ENCODE assay signal across 20 cellular contexts in the genomic region with DNA sequence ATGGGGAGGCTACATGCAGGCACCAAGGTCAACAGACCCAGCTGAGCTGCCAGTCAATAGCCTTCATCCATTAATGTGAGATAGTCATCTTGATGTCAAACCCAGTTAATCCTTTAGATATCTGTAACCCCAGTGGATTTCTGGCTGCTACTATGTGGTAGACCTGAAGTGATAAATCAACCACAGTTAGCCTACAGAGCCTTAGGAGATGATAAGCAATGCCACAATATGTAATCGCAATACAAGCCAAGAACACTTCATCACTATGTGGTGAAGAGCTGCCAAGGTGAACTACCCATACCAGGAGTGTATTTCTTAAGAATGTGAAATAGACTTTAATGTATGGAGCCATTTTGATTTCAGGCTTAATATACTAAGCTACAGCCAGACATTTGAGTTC.
"Had no signal": no experiment of that assay in that cellular context is flagged by ENCODE, and none has a peak within 500 bp of the region (broad histone marks: within the 10 kb centered on the region; RNA-seq: fewer than 3 reads in every experiment).

No MANE protein-coding gene starts in this region.

- H3K4me1 ChIP-seq: left ventricle myocardium inferior, spleen, suprapubic skin, tibial artery, upper lobe of right lung had no signal

- H3K27ac ChIP-seq: left ventricle myocardium inferior, ovary, spleen, suprapubic skin, thoracic aorta, tibial artery, upper lobe of right lung had no signal

- H3K9me3 ChIP-seq: ovary, suprapubic skin, thoracic aorta, tibial artery, upper lobe of right lung had no signal

- H3K4me3 ChIP-seq: left ventricle myocardium inferior, lung, mucosa of descending colon, ovary, spleen, suprapubic skin, thoracic aorta, tibial artery, upper lobe of right lung had no signal

- DNase-seq: hypothalamus; immature natural killer cell; islet precursor cell; left ventricle myocardium inferior; midbrain; mucosa of descending colon; naive thymus-derived CD4-positive, alpha-beta T cell; ovary; retina; right cardiac atrium; small intestine; spleen; stimulated activated CD4-positive, alpha-beta T cell treated with anti-CD3 and anti-CD28 coated beads, Interleukin-4, amount 100 ng/mL, for 24 hours; stimulated activated naive CD4-positive, alpha-beta T cell; tibial artery; trophoblast cell; upper lobe of right lung had no signal

- H3K27me3 ChIP-seq: ovary, spleen, suprapubic skin, tibial artery, upper lobe of right lung had no signal

- H3K36me3 ChIP-seq: left ventricle myocardium inferior, ovary, spleen, suprapubic skin, thoracic aorta, tibial artery, upper lobe of right lung had no signal
